2 cellular contexts compared by ENCODE assay signal in the genomic region with DNA sequence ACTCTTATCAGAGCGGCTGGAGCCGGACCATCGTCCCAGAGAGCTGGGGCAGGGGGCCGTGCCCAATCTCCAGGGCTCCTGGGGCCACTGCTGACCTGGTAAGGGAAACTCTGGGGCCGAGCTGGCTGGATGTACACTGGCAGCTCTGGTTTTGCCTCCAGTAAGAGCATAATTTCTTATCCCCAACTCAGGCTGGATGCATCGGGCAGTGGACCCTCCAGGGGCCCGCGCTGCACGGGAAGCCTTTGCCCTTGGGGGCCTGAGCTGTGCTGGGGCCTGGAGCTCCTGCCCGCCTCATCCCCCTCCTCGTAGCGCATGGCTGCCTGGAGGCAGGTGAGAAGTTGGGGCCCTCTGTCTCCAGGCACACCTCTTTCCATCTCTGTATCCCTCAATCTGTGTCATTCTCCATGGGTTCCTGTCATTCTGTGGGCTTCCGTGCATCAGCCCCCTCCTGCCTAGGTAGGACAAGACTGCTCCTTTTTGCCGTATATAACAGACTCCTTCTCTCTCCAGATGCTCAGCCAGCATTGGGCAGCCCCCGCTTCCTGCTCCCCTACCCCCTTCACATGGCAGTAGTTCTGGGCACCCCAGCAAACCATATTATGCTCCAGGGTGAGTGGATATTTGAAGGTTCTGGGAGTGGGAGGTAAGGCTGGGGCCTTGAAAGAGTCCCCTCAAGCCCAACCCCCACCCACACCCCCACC.
TF ChIP-seq lines count a peak whose summit lies in the region.

No MANE protein-coding gene starts in this region.

TF ChIP-seq in A549, 52 proteins besides CTCF, POLR2A, EP300 and RAD21:
- TF ChIP-seq, protein P1, sequence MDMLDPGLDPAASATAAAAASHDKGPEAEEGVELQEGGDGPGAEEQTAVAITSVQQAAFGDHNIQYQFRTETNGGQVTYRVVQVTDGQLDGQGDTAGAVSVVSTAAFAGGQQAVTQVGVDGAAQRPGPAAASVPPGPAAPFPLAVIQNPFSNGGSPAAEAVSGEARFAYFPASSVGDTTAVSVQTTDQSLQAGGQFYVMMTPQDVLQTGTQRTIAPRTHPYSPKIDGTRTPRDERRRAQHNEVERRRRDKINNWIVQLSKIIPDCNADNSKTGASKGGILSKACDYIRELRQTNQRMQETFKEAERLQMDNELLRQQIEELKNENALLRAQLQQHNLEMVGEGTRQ (IDR thresholded peaks at IDR 0.05) = no peak
- TF ChIP-seq POLR2AphosphoS2 (conservative IDR thresholded peaks at IDR 0.05; ENCODE audit: low read length) = 0 out of 2 replicates have a peak, but pooled peaks have one; percentile 26

TF ChIP-seq in IMR-90, 13 proteins besides CTCF, POLR2A, EP300 and RAD21:
- TF ChIP-seq MXI1 (IDR thresholded peaks at IDR 0.05; ENCODE audit: borderline replicate concordance, low read depth, low read length) = no peak
- no peak for TF ChIP-seq RFX5 (IDR thresholded peaks at IDR 0.05; ENCODE audit: low read depth, low read length)
- no peak for TF ChIP-seq NFE2L2 (IDR thresholded peaks at IDR 0.05; ENCODE audit: low read depth, low read length)
- no peak for TF ChIP-seq MAZ (IDR thresholded peaks at IDR 0.05; ENCODE audit: borderline replicate concordance, low read depth, low read length)
- TF ChIP-seq CEBPB (IDR thresholded peaks at IDR 0.05; ENCODE audit: low read depth, low read length) = no peak
- TF ChIP-seq, protein P2, sequence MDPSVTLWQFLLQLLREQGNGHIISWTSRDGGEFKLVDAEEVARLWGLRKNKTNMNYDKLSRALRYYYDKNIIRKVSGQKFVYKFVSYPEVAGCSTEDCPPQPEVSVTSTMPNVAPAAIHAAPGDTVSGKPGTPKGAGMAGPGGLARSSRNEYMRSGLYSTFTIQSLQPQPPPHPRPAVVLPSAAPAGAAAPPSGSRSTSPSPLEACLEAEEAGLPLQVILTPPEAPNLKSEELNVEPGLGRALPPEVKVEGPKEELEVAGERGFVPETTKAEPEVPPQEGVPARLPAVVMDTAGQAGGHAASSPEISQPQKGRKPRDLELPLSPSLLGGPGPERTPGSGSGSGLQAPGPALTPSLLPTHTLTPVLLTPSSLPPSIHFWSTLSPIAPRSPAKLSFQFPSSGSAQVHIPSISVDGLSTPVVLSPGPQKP (IDR thresholded peaks at IDR 0.05; ENCODE audit: borderline replicate concordance, low read depth, low read length) = no peak
- TF ChIP-seq, protein P1 (IDR thresholded peaks at IDR 0.05; ENCODE audit: low read depth, low read length) = no peak
- no peak for TF ChIP-seq RCOR1 (IDR thresholded peaks at IDR 0.05; ENCODE audit: insufficient replicate concordance, low read length)
- TF ChIP-seq CHD1 (IDR thresholded peaks at IDR 0.05; ENCODE audit: low read depth, low read length) = no peak
- no peak for TF ChIP-seq MAFK (IDR thresholded peaks at IDR 0.05; ENCODE audit: low read depth, low read length)
- no peak for TF ChIP-seq SMC3 (IDR thresholded peaks at IDR 0.05; ENCODE audit: low read depth, low read length)
- TF ChIP-seq FOS (IDR thresholded peaks at IDR 0.05; ENCODE audit: low read depth, low read length) = no peak
- TF ChIP-seq BHLHE40 (IDR thresholded peaks at IDR 0.05; ENCODE audit: low read depth, low read length) = no peak
